Comparison of ENCODE assay signal across 34 cellular contexts in genomic region chr7:250523-250922, GRCh38. TPM values are rescaled to one million over a fixed set of nuclear protein-coding genes. Genes with fewer than 3 reads are reported as not detected.
"Had no signal": no experiment of that assay in that cellular context is flagged by ENCODE, and none has a peak within 500 bp of the region (broad histone marks: within the 10 kb centered on the region; RNA-seq: fewer than 3 reads in every experiment).

No MANE protein-coding gene starts in this region.

- H3K4me3 Mint-ChIP-seq: activated CD4-positive, alpha-beta memory T cell treated with anti-CD3 and anti-CD28 coated beads for 36 hours; activated CD4-positive, alpha-beta T cell treated with anti-CD3 and anti-CD28 coated beads for 36 hours; activated CD4-positive, alpha-beta T cell treated with anti-CD3 and anti-CD28 coated beads, Interleukin-2, amount 10 ng/mL, durations not matched to agents 24 days and 14 days; activated naive CD8-positive, alpha-beta T cell; activated T-cell treated with anti-CD3 and anti-CD28 coated beads, Interleukin-2, amount 50 U/mL, for 4 hours; activated T-helper 17 cell treated with anti-CD3 and anti-CD28 coated beads, Interleukin-2, amount 50 U/mL, for 72 hours had no signal

- H3K27me3 Mint-ChIP-seq: activated CD4-positive, alpha-beta T cell treated with anti-CD3 and anti-CD28 coated beads for 36 hours; activated CD4-positive, alpha-beta T cell treated with anti-CD3 and anti-CD28 coated beads, Interleukin-2, amount 10 ng/mL, durations not matched to agents 24 days and 14 days; activated naive CD8-positive, alpha-beta T cell; activated T-helper 17 cell treated with anti-CD3 and anti-CD28 coated beads, Interleukin-2, amount 50 U/mL, for 72 hours had no signal

- H3K27me3 ChIP-seq: body of pancreas, esophagus squamous epithelium, gastroesophageal sphincter had no signal

- H3K27ac Mint-ChIP-seq: activated CD4-positive, alpha-beta memory T cell treated with anti-CD3 and anti-CD28 coated beads for 36 hours; activated CD4-positive, alpha-beta T cell treated with anti-CD3 and anti-CD28 coated beads for 36 hours; activated CD4-positive, alpha-beta T cell treated with anti-CD3 and anti-CD28 coated beads, Interleukin-2, amount 10 ng/mL, durations not matched to agents 24 days and 14 days; activated naive CD8-positive, alpha-beta T cell; activated T-helper 17 cell treated with anti-CD3 and anti-CD28 coated beads, Interleukin-2, amount 50 U/mL, for 72 hours had no signal

- H3K27ac ChIP-seq: body of pancreas, epithelial cell of prostate, esophagus squamous epithelium, gastroesophageal sphincter had no signal

- H3K4me1 Mint-ChIP-seq: activated CD4-positive, alpha-beta T cell treated with anti-CD3 and anti-CD28 coated beads for 36 hours; activated CD4-positive, alpha-beta T cell treated with anti-CD3 and anti-CD28 coated beads, Interleukin-2, amount 10 ng/mL, durations not matched to agents 24 days and 14 days; activated T-helper 17 cell treated with anti-CD3 and anti-CD28 coated beads, Interleukin-2, amount 50 U/mL, for 72 hours had no signal

- H3K4me1 ChIP-seq: body of pancreas, esophagus squamous epithelium had no signal

- H3K9me3 Mint-ChIP-seq: activated CD4-positive, alpha-beta memory T cell treated with anti-CD3 and anti-CD28 coated beads for 36 hours; activated CD4-positive, alpha-beta T cell treated with anti-CD3 and anti-CD28 coated beads, Interleukin-2, amount 10 ng/mL, durations not matched to agents 24 days and 14 days; activated T-cell treated with anti-CD3 and anti-CD28 coated beads, Interleukin-2, amount 50 U/mL, for 4 hours; activated T-helper 17 cell treated with anti-CD3 and anti-CD28 coated beads, Interleukin-2, amount 50 U/mL, for 72 hours had no signal

- H3K4me3 ChIP-seq: body of pancreas, esophagus squamous epithelium, gastroesophageal sphincter had no signal

- H3K36me3 Mint-ChIP-seq: activated CD4-positive, alpha-beta memory T cell treated with anti-CD3 and anti-CD28 coated beads for 36 hours; activated naive CD8-positive, alpha-beta T cell had no signal

- ATAC-seq: activated CD4-positive, alpha-beta T cell treated with anti-CD3 and anti-CD28 coated beads for 36 hours; activated T-cell treated with anti-CD3 and anti-CD28 coated beads, Interleukin-2, amount 50 U/mL, for 4 hours; activated T-helper 17 cell treated with anti-CD3 and anti-CD28 coated beads, Interleukin-2, amount 50 U/mL, for 72 hours; body of pancreas; gastroesophageal sphincter had no signal

- H3K9me3 ChIP-seq: body of pancreas, esophagus squamous epithelium, gastroesophageal sphincter had no signal

- DNase-seq: activated CD4-positive, alpha-beta memory T cell treated with anti-CD3 and anti-CD28 coated beads for 36 hours; activated CD4-positive, alpha-beta T cell treated with anti-CD3 and anti-CD28 coated beads for 36 hours; activated CD4-positive, alpha-beta T cell treated with anti-CD3 and anti-CD28 coated beads, Interleukin-2, amount 10 ng/mL, durations not matched to agents 24 days and 14 days; activated CD4-positive, CD25-positive, alpha-beta regulatory T cell; activated CD4-positive, CD25-positive, alpha-beta regulatory T cell treated with anti-CD3 and anti-CD28 coated beads, Interleukin-2, amount 50 U/mL, for 72 hours; activated CD8-positive, alpha-beta memory T cell treated with anti-CD3 and anti-CD28 coated beads, Interleukin-2, amount 50 U/mL, for 48 hours; activated effector memory CD4-positive, alpha-beta T cell treated with Interleukin-2 at 50 U/mL for 16 hours; activated gamma-delta T cell treated with Interleukin-2 at 50 U/mL for 16 hours; activated naive CD4-positive, alpha-beta T cell treated with anti-CD3 and anti-CD28 coated beads, Interleukin-2, amount 50 U/mL, for 16 hours; activated naive CD4-positive, alpha-beta T cell treated with Interleukin-2 at 50 U/mL for 16 hours; activated T-cell treated with anti-CD3 and anti-CD28 coated beads for 4 hours; activated T-cell treated with anti-CD3 and anti-CD28 coated beads, Interleukin-2, amount 50 U/mL, for 4 hours; amniotic stem cell; aorta; body of pancreas; caudate nucleus; cortex of kidney; dermis blood vessel endothelial cell; effector CD8-positive, alpha-beta T cell; esophagus squamous epithelium; foreskin melanocyte; T-helper 2 cell had no signal

RNA-seq across cellular contexts. Expression of gene FOXL3, which starts 39.4 kb away (rescaled TPM):
- total RNA-seq: activated CD4-positive, alpha-beta memory T cell treated with anti-CD3 and anti-CD28 coated beads for 36 hours; activated CD4-positive, alpha-beta T cell treated with anti-CD3 and anti-CD28 coated beads for 36 hours; activated CD4-positive, alpha-beta T cell treated with anti-CD3 and anti-CD28 coated beads, Interleukin-2, amount 10 ng/mL, durations not matched to agents 24 days and 14 days; activated T-cell treated with anti-CD3 and anti-CD28 coated beads, Interleukin-2, amount 50 U/mL, for 4 hours; activated T-helper 17 cell treated with anti-CD3 and anti-CD28 coated beads, Interleukin-2, amount 50 U/mL, for 72 hours; aorta; body of pancreas; chondrocyte; dermis blood vessel endothelial cell; endothelial cell of umbilical vein; esophagus squamous epithelium; fibroblast of lung; fibroblast of villous mesenchyme; gastroesophageal sphincter; glomerular endothelial cell; T-helper 1 cell treated with Interleukin-12 subunit alpha and Interleukin-12 subunit beta and Interleukin-4 antibody, amounts not matched to agents 30 ng/mL and 1 ng/mL, for 36 hours had no signal
- polyA plus RNA-seq: adipose tissue, aorta, endothelial cell of umbilical vein, esophagus, fibroblast of lung had no signal

RNA-seq across cellular contexts. Expression of gene FAM20C, which starts 58.2 kb away (rescaled TPM):
- total RNA-seq: T-helper 1 cell treated with Interleukin-12 subunit alpha and Interleukin-12 subunit beta and Interleukin-4 antibody, amounts not matched to agents 30 ng/mL and 1 ng/mL, for 36 hours had no signal
